Comparison of ENCODE assay signal across 31 cellular contexts in genomic region chr2:232341061-232341738, GRCh38. TPM values are rescaled to one million over a fixed set of nuclear protein-coding genes. Genes with fewer than 3 reads are reported as not detected.
DNase-seq lines count a peak whose midpoint lies in the region; ATAC-seq and TF ChIP-seq lines count a peak whose summit lies in the region.
"Had no signal": no experiment of that assay in that cellular context is flagged by ENCODE, and none has a peak within 500 bp of the region (broad histone marks: within the 10 kb centered on the region; RNA-seq: fewer than 3 reads in every experiment).

No MANE protein-coding gene starts in this region.

- no peak overlapping the region for H3K4me3 ChIP-seq in sigmoid colon
- H3K4me3 ChIP-seq: ascending aorta, esophagus squamous epithelium, left lung, smooth muscle cell, transverse colon had no signal

- TF ChIP-seq EP300 in sigmoid colon (IDR thresholded peaks at IDR 0.05) = no peak

- intact Hi-C loops in left cardiac atrium (cut with DNase I) = no loop called here
- intact Hi-C loops in Right ventricle myocardium inferior (cut with DNase I) = no loop called here
- intact Hi-C loops in sigmoid colon (cut with DNase I) = no loop called here

- ATAC-seq in left cardiac atrium (peak in 1 of 2 donors; percentile 10), Right ventricle myocardium inferior (no peak)
- ATAC-seq: activated naive CD4-positive, alpha-beta T cell treated with anti-CD3 and anti-CD28 coated beads, Interleukin-2, amount 50 U/mL, for 72 hours; left lung; SK-N-SH treated with all-trans-retinoic acid at 6 μM for 48 hours; T-helper 17 cell had no signal

- no peak for TF ChIP-seq CTCF in sigmoid colon (IDR thresholded peaks at IDR 0.05)

- DNase-seq in NCI-H510A treated with DMSO at 0.1 percent for 48 hours (lab: John Stamatoyannopoulos, UW) = peak; percentile 54
- no peak for DNase-seq in NCI-H510A (lab: John Stamatoyannopoulos, UW)
- DNase-seq in left cardiac atrium = peak; percentile 14
- no peak for DNase-seq in Right ventricle myocardium inferior (ENCODE audit: missing footprints)
- peak; percentile 6 for DNase-seq in amniotic epithelial cell (ENCODE audit: low read depth)
- peak; percentile 54 for DNase-seq in sigmoid colon
- no peak for DNase-seq in AG20443 (ENCODE audit: low spot score)
- no peak for DNase-seq in AG08396 (ENCODE audit: low spot score)
- DNase-seq: activated CD4-positive, alpha-beta T cell treated with anti-CD3 and anti-CD28 coated beads for 4 hours; activated T-cell treated with anti-CD3 and anti-CD28 coated beads, Interleukin-2, amount 50 U/mL, for 48 hours; BE2C; caudate nucleus; esophagus squamous epithelium; GF-D8; hippocampal formation; MM.1S; NCI-H2081; NCI-H226; NCI-H774; RPMI8226; transverse colon had no signal

- no peaks in the 10 kb centered on the region for H3K9me3 ChIP-seq in sigmoid colon
- H3K9me3 ChIP-seq: BE2C, esophagus squamous epithelium, left lung, transverse colon had no signal

- peaks cover 0 to 3% (median 0%) of the 10 kb centered on the region in 4 donors for H3K36me3 ChIP-seq in sigmoid colon
- H3K36me3 ChIP-seq: BE2C, transverse colon had no signal

- H3K27ac ChIP-seq in sigmoid colon = no peak overlapping the region
- H3K27ac ChIP-seq: ascending aorta, esophagus squamous epithelium, left lung, transverse colon had no signal

- WGBS in sigmoid colon, 2 donors = 78 to 89% methylated on average over 17 of the region's 17 CpGs

- no peaks in the 10 kb centered on the region for H3K27me3 ChIP-seq in sigmoid colon
- H3K27me3 ChIP-seq: ascending aorta, BE2C, esophagus squamous epithelium, left lung, transverse colon had no signal

- TF ChIP-seq POLR2A in sigmoid colon (IDR thresholded peaks at IDR 0.05) = no peak

- no peaks in the 10 kb centered on the region for H3K4me1 ChIP-seq in sigmoid colon
- H3K4me1 ChIP-seq: ascending aorta, BE2C, esophagus squamous epithelium, left lung, transverse colon had no signal

RNA-seq across cellular contexts. Expression of gene ALPP, which starts 37.4 kb away (rescaled TPM):
- total RNA-seq in left cardiac atrium (not detected), Right ventricle myocardium inferior (not detected), sigmoid colon (not detected)
- polyA plus RNA-seq in sigmoid colon = under 1 TPM in 1 of 3 donors, not detected in 2; 0.03 TPM
- total RNA-seq: A673; ascending aorta; CD8-positive, alpha-beta memory T cell; esophagus squamous epithelium; frontal cortex; osteocyte; transverse colon had no signal
- polyA plus RNA-seq: CD8-positive, alpha-beta memory T cell; smooth muscle cell had no signal

Comparison
In these comparisons a context has a peak if more than half of its experiments do, and no peak if none do; other contexts are left out.
1. DNase-seq: peak in NCI-H510A treated with DMSO at 0.1 percent for 48 hours (single experiment), left cardiac atrium (single experiment), amniotic epithelial cell (single experiment) and sigmoid colon (single experiment); none in NCI-H510A (single experiment), Right ventricle myocardium inferior (single experiment), AG20443 (single experiment) and AG08396 (single experiment).